8 cellular contexts compared by ENCODE assay signal in genomic region chr9:87479801-87480201, GRCh38. TPM values are rescaled to one million over a fixed set of nuclear protein-coding genes. Genes with fewer than 3 reads are reported as not detected.
DNase-seq lines count a peak whose midpoint lies in the region; ATAC-seq, FAIRE-seq and TF ChIP-seq lines count a peak whose summit lies in the region.

No MANE protein-coding gene starts in this region.

- H3K27ac ChIP-seq in HL-60 (replicated peaks), result peak overlapping the region; percentile 55
- no peak overlapping the region for H3K27ac ChIP-seq in CD8-positive, alpha-beta T cell (ENCODE audit: low read depth, low read length)
- no peak overlapping the region for H3K27ac ChIP-seq in CD4-positive, alpha-beta T cell (ENCODE audit: low read depth, low read length)

- peak; percentile 93 for ATAC-seq in GM21515 (IDR thresholded peaks at IDR 0.05; ENCODE audit: unreplicated experiment)
- no peak for ATAC-seq in CD8-positive, alpha-beta T cell
- ATAC-seq in CD4-positive, alpha-beta T cell (ENCODE audit: poor library complexity), result no peak

- CTCF ChIA-PET in CD8-positive, alpha-beta T cell (lab: Charles Lee), result no interaction called here
- CTCF ChIA-PET in CD4-positive, alpha-beta T cell (lab: Charles Lee), result no interaction called here

- POLR2A ChIA-PET in CD8-positive, alpha-beta T cell (lab: Charles Lee), result no interaction called here
- POLR2A ChIA-PET in CD4-positive, alpha-beta T cell (lab: Charles Lee), result no interaction called here

- H3K36me3 ChIP-seq in CD8-positive, alpha-beta T cell (ENCODE audit: insufficient read depth, low read length), result no peaks in the 10 kb centered on the region

- no peaks in the 10 kb centered on the region for H3K4me1 Mint-ChIP-seq in CD8-positive, alpha-beta T cell (ENCODE audit: low read depth)
- peaks cover 8% of the 10 kb centered on the region for H3K4me1 Mint-ChIP-seq in CD4-positive, alpha-beta T cell (ENCODE audit: low read depth)

- H3K9me3 Mint-ChIP-seq in CD8-positive, alpha-beta T cell, result no peaks in the 10 kb centered on the region
- no peaks in the 10 kb centered on the region for H3K9me3 Mint-ChIP-seq in CD4-positive, alpha-beta T cell

- no peaks in the 10 kb centered on the region for H3K27me3 Mint-ChIP-seq in CD8-positive, alpha-beta T cell (ENCODE audit: low read depth)
- H3K27me3 Mint-ChIP-seq in CD4-positive, alpha-beta T cell, result no peaks in the 10 kb centered on the region

- no peaks in the 10 kb centered on the region for H3K9me3 ChIP-seq in CD8-positive, alpha-beta T cell (ENCODE audit: low read length)
- no peaks in the 10 kb centered on the region for H3K9me3 ChIP-seq in CD4-positive, alpha-beta T cell (ENCODE audit: control insufficient read depth, low read length)

- H3K27me3 ChIP-seq in HL-60 (ENCODE audit: insufficient read depth, poor library complexity, severe bottlenecking), result no peaks in the 10 kb centered on the region
- no peaks in the 10 kb centered on the region for H3K27me3 ChIP-seq in CD8-positive, alpha-beta T cell (ENCODE audit: insufficient read depth, low read length)
- H3K27me3 ChIP-seq in CD4-positive, alpha-beta T cell (ENCODE audit: control insufficient read depth, insufficient read depth, low read length), result no peaks in the 10 kb centered on the region

- no peak overlapping the region for H3K27ac Mint-ChIP-seq in CD8-positive, alpha-beta T cell
- no peak overlapping the region for H3K27ac Mint-ChIP-seq in CD4-positive, alpha-beta T cell

- no peaks in the 10 kb centered on the region for H3K36me3 Mint-ChIP-seq in CD8-positive, alpha-beta T cell
- H3K36me3 Mint-ChIP-seq in CD4-positive, alpha-beta T cell (ENCODE audit: low read depth), result no peaks in the 10 kb centered on the region

- intact Hi-C loops in CD8-positive, alpha-beta T cell (cut with DNase I, micrococcal nuclease), result no loop called here
- intact Hi-C loops in CD4-positive, alpha-beta T cell (cut with DNase I, micrococcal nuclease), result no loop called here

- H3K4me3 ChIP-seq in GM12865 (ENCODE audit: low read depth, low read length) (no peak overlapping the region), HL-60 (replicated peaks; ENCODE audit: insufficient read depth, low read length) (no peak overlapping the region), fibroblast of mammary gland (ENCODE audit: control insufficient read depth, low read depth, low read length) (no peak overlapping the region)
- H3K4me3 ChIP-seq in CD8-positive, alpha-beta T cell (ENCODE audit: low read depth, low read length), result no peak overlapping the region

- DNase-seq in GM12865 (ENCODE audit: low read depth) (peak; percentile 80), HL-60 (ENCODE audit: low read depth in 1 of 2, low spot score in 1 of 2) (peak; percentile 78 to 94), fibroblast of mammary gland (ENCODE audit: low read depth) (peak; percentile 8), D721Med (ENCODE audit: insufficient read length, low spot score) (no peak)
- no peak for DNase-seq in CD8-positive, alpha-beta T cell
- DNase-seq in stimulated activated CD4-positive, alpha-beta T cell treated with anti-CD3 and anti-CD28 coated beads, Interleukin-1b, Interleukin-23, amount 100 ng/mL, for 48 hours, result no peak
- no peak for DNase-seq in CD4-positive, alpha-beta T cell

- H3K4me1 ChIP-seq in CD8-positive, alpha-beta T cell (ENCODE audit: insufficient read depth, low read length), result no peaks in the 10 kb centered on the region

- no peak for FAIRE-seq in D721Med (lab: Jason Lieb, UNC)

- no peak overlapping the region for H3K4me3 Mint-ChIP-seq in CD8-positive, alpha-beta T cell
- no peak overlapping the region for H3K4me3 Mint-ChIP-seq in CD4-positive, alpha-beta T cell

- TF ChIP-seq CTCF in GM12865 (IDR thresholded peaks at IDR 0.05; ENCODE audit: insufficient read depth, low read depth, low read length, missing control alignments) (no peak), HL-60 (IDR thresholded peaks at IDR 0.05; ENCODE audit: insufficient read depth, low read length) (no peak), fibroblast of mammary gland (conservative IDR thresholded peaks at IDR 0.05; ENCODE audit: control insufficient read depth, insufficient read depth, low read depth, low read length) (no peak), D721Med (IDR thresholded peaks at IDR 0.05; ENCODE audit: insufficient read depth, missing control alignments) (no peak)
- no peak for TF ChIP-seq CTCF in CD8-positive, alpha-beta T cell (IDR thresholded peaks at IDR 0.05)
- TF ChIP-seq CTCF in CD4-positive, alpha-beta T cell (IDR thresholded peaks at IDR 0.05), result no peak

RNA-seq across cellular contexts. Expression of gene DAPK1, which starts 17.9 kb away (rescaled TPM):
- total RNA-seq in CD8-positive, alpha-beta T cell, result under 1 TPM; 0.14 to 0.27 TPM
- 1 to 10 TPM; 2.7 TPM for total RNA-seq in CD4-positive, alpha-beta T cell

Comparison
In these comparisons a context has a peak if more than half of its experiments do, and no peak if none do; other contexts are left out.
1. DNase-seq: peak in GM12865 (single experiment), HL-60 (2 of 2) and fibroblast of mammary gland (single experiment); none in CD8-positive, alpha-beta T cell (0 of 7), D721Med (single experiment), stimulated activated CD4-positive, alpha-beta T cell treated with anti-CD3 and anti-CD28 coated beads, Interleukin-1b, Interleukin-23, amount 100 ng/mL, for 48 hours (single experiment) and CD4-positive, alpha-beta T cell (0 of 10).